ENCODE assay signal across 25 cellular contexts in genomic region chr3:127815001-127815400, GRCh38. TPM values are rescaled to one million over a fixed set of nuclear protein-coding genes. Genes with fewer than 3 reads are reported as not detected.
DNase-seq lines count a peak whose midpoint lies in the region; ATAC-seq and TF ChIP-seq lines count a peak whose summit lies in the region.
"Had no signal": no experiment of that assay in that cellular context is flagged by ENCODE, and none has a peak within 500 bp of the region (broad histone marks: within the 10 kb centered on the region; RNA-seq: fewer than 3 reads in every experiment).

No MANE protein-coding gene starts in this region.

- H3K4ac ChIP-seq in IMR-90 (ENCODE audit: low read depth, low read length): no peak overlapping the region

- POLR2A ChIA-PET in IMR-90 (lab: Charles Lee; ENCODE audit: unreplicated experiment): no interaction called here

- H2AFZ ChIP-seq in IMR-90 (replicated peaks; ENCODE audit: low read length, poor library complexity): peak overlapping the region; percentile 35
- H2AFZ ChIP-seq: GM23248 had no signal

- WGBS in IMR-90 (ENCODE audit: extremely low coverage in 2 of 2, insufficient read length in 1 of 2), 2 experiments: no CpG with 5 or more reads among the region's 7 CpGs

- H4K91ac ChIP-seq in IMR-90 (ENCODE audit: insufficient read depth, low read depth, low read length): no peak overlapping the region; the same call in 1 of the 2 replicates

- H2AK5ac ChIP-seq in IMR-90 (ENCODE audit: low read depth, low read length): peak overlapping the region; percentile 56

- intact Hi-C loops in IMR-90 (cut with micrococcal nuclease): no loop called here

- H3K18ac ChIP-seq in IMR-90 (ENCODE audit: low read depth, low read length): no peak overlapping the region

- peak overlapping the region; percentile 68; the same call in 1 of the 2 replicates for H3K23ac ChIP-seq in IMR-90 (ENCODE audit: low read depth, low read length)

- H3K14ac ChIP-seq in IMR-90 (replicated peaks; ENCODE audit: low read depth, low read length): peak overlapping the region; percentile 42; the same call in 1 of the 2 replicates

- H3K27me3 ChIP-seq in IMR-90 (ENCODE audit: control insufficient read depth, insufficient read depth, low read length): no peaks in the 10 kb centered on the region
- no peaks in the 10 kb centered on the region for H3K27me3 ChIP-seq in Peyer's patch
- no peaks in the 10 kb centered on the region for H3K27me3 ChIP-seq in subcutaneous abdominal adipose tissue (ENCODE audit: control insufficient read depth in 5 of 5, insufficient read depth in 4 of 5, low read length in 5 of 5)
- H3K27me3 ChIP-seq: adrenal gland, pancreas, vagina had no signal

- dilution Hi-C loops in IMR-90 (cut with HindIII; ENCODE audit: low sequenced_read_pairs, unreplicated experiment): no loop called here

- H3K56ac ChIP-seq in IMR-90 (ENCODE audit: extremely low read depth, insufficient read depth, low read length): no peak overlapping the region

- TF ChIP-seq CTCF in IMR-90 (conservative IDR thresholded peaks at IDR 0.05; ENCODE audit: low read depth, low read length): no peak
- peak in 3 of 6 experiments; percentile 3 to 10 (median 4) for TF ChIP-seq CTCF in Peyer's patch (IDR thresholded peaks at IDR 0.05)
- TF ChIP-seq CTCF in GM20000 (IDR thresholded peaks at IDR 0.05; ENCODE audit: extremely low read depth, missing control alignments): no peak

- no peaks in the 10 kb centered on the region for H3K9me3 ChIP-seq in IMR-90 (ENCODE audit: control insufficient read depth, insufficient read depth, low read length)
- no peaks in the 10 kb centered on the region for H3K9me3 ChIP-seq in Peyer's patch
- peaks cover 0 to 5% (median 0%) of the 10 kb centered on the region in 5 donors for H3K9me3 ChIP-seq in subcutaneous abdominal adipose tissue (ENCODE audit: control insufficient read depth in 5 of 5, low read length in 5 of 5)
- H3K9me3 ChIP-seq: adrenal gland, pancreas, vagina had no signal

- TF ChIP-seq RAD21 in IMR-90 (IDR thresholded peaks at IDR 0.05; ENCODE audit: low read length): no peak

- in situ Hi-C loops in IMR-90 (cut with MboI; ENCODE audit: low sequenced_read_pairs): no loop called here

- DNase-seq in IMR-90: peak; percentile 63
- no peak for DNase-seq in Peyer's patch
- peak; percentile 20 for DNase-seq in islet precursor cell
- DNase-seq in COLO829 (ENCODE audit: low spot score): no peak
- DNase-seq in GM20000 (ENCODE audit: low spot score): no peak
- DNase-seq in 8988T: no peak
- DNase-seq in NCI-H187 treated with DMSO at 0.1 percent for 48 hours (lab: John Stamatoyannopoulos, UW): no peak
- DNase-seq: activated CD4-positive, alpha-beta T cell treated with anti-CD3 and anti-CD28 coated beads, Interleukin-2, amount 50 U/mL, for 1 hour; activated CD8-positive, alpha-beta memory T cell treated with anti-CD3 and anti-CD28 coated beads, Interleukin-2, amount 10 ng/mL, durations not matched to agents 7 days and 5 days; activated naive CD4-positive, alpha-beta T cell treated with Interleukin-2 at 50 U/mL for 16 hours; activated T-cell treated with anti-CD3 and anti-CD28 coated beads, Interleukin-2, amount 50 U/mL, for 72 hours; adrenal gland; cortex of kidney; GM23248; Kasumi-1; MV-4-11; NCI-H1694; NCI-H524 treated with DMSO at 0.1 percent for 48 hours; nephron progenitor cell; pancreas; retina; T1000 had no signal

- no peak overlapping the region; the same call in 1 of the 2 replicates for H3K4me2 ChIP-seq in IMR-90 (ENCODE audit: low read depth, low read length)
- H3K4me2 ChIP-seq: smooth muscle cell had no signal

- ATAC-seq in IMR-90 (ENCODE audit: low read depth): no peak
- ATAC-seq: activated CD8-positive, alpha-beta memory T cell treated with anti-CD3 and anti-CD28 coated beads, Interleukin-2, amount 10 ng/mL, durations not matched to agents 7 days and 5 days; activated T-cell treated with anti-CD3 and anti-CD28 coated beads, Interleukin-2, amount 50 U/mL, for 72 hours; pancreas had no signal

- H3K9ac ChIP-seq in IMR-90 (ENCODE audit: low read depth, low read length) (no peak overlapping the region), subcutaneous abdominal adipose tissue (ENCODE audit: low read length in 5 of 5) (no peak overlapping the region)
- H3K9ac ChIP-seq: GM23248 had no signal

- CTCF ChIA-PET in IMR-90 (lab: Yijun Ruan, JAX): no interaction called here

- H4K8ac ChIP-seq in IMR-90 (ENCODE audit: low read depth in 2 of 2, low read length in 2 of 2): peak overlapping the region in 1 of 2 experiments; percentile 17; a peak in 1 of 4 replicates

- H4K5ac ChIP-seq in IMR-90 (ENCODE audit: low read depth, low read length): no peak overlapping the region

- H3K4me1 ChIP-seq in IMR-90 (ENCODE audit: control insufficient read depth, insufficient read depth, low read length): peaks cover 19% of the 10 kb centered on the region
- H3K4me1 ChIP-seq in Peyer's patch: peaks cover 0 to 54% (median 9%) of the 10 kb centered on the region in 4 donors
- peaks cover 28 to 86% (median 75%) of the 10 kb centered on the region in 5 donors for H3K4me1 ChIP-seq in subcutaneous abdominal adipose tissue (ENCODE audit: control insufficient read depth in 5 of 5, insufficient read depth in 5 of 5, low read length in 5 of 5)
- H3K4me1 ChIP-seq: pancreas had no signal

- H2BK20ac ChIP-seq in IMR-90 (ENCODE audit: low read depth, low read length): no peak overlapping the region

- H3K4me3 ChIP-seq in IMR-90 (ENCODE audit: insufficient read depth, low read depth, low read length) (no peak overlapping the region), Peyer's patch (no peak overlapping the region), subcutaneous abdominal adipose tissue (ENCODE audit: low read depth in 1 of 5, low read length in 5 of 5) (peak overlapping the region in 1 of 5 donors; percentile 12)
- H3K4me3 ChIP-seq: adrenal gland, GM23248, pancreas, smooth muscle cell, vagina had no signal

- H2BK15ac ChIP-seq in IMR-90 (ENCODE audit: low read depth, low read length): no peak overlapping the region

- 0 out of 2 replicates have a peak overlapping the region, but pooled peaks have one; percentile 19 for H2BK120ac ChIP-seq in IMR-90 (ENCODE audit: low read depth, low read length)

- peak overlapping the region; percentile 47 for H2AK9ac ChIP-seq in IMR-90 (replicated peaks; ENCODE audit: low read depth, low read length, poor library complexity)

- no peaks in the 10 kb centered on the region for H4K20me1 ChIP-seq in IMR-90 (ENCODE audit: insufficient read depth, low read length)

- H3K79me1 ChIP-seq in IMR-90 (ENCODE audit: low read depth in 1 of 2, low read length in 2 of 2): peaks cover 62 to 90% of the 10 kb centered on the region in 2 experiments

- peaks cover 19% of the 10 kb centered on the region for H3K9me1 ChIP-seq in IMR-90 (ENCODE audit: insufficient read depth, low read length)

- H3K27ac ChIP-seq in IMR-90 (ENCODE audit: insufficient read depth, low read length) (no peak overlapping the region), Peyer's patch (peak overlapping the region in 3 of 4 donors; percentile 83 to 94 (median 89)), subcutaneous abdominal adipose tissue (ENCODE audit: low read depth, low read length) (peak overlapping the region; percentile 91)
- H3K27ac ChIP-seq: adrenal gland, GM23248, pancreas, vagina had no signal

- no peak for TF ChIP-seq POLR2A in IMR-90 (IDR thresholded peaks at IDR 0.05; ENCODE audit: low read depth, low read length)
- no peak for TF ChIP-seq POLR2A in Peyer's patch (IDR thresholded peaks at IDR 0.05)

- no TSS peak for BruUV-seq in IMR-90 (replicated peaks; lab: Mats Ljungman, UMichigan)

- H2BK5ac ChIP-seq in IMR-90 (ENCODE audit: low read depth, low read length, poor library complexity, severe bottlenecking): no peak overlapping the region

- H3K36me3 ChIP-seq in IMR-90 (ENCODE audit: control insufficient read depth, insufficient read depth, low read length) (peaks cover 50% of the 10 kb centered on the region), Peyer's patch (peaks cover 0 to 27% (median 0%) of the 10 kb centered on the region in 3 donors), subcutaneous abdominal adipose tissue (ENCODE audit: control insufficient read depth in 5 of 5, insufficient read depth in 5 of 5, low read length in 5 of 5) (peaks cover 19 to 94% (median 74%) of the 10 kb centered on the region in 5 donors)
- H3K36me3 ChIP-seq: adrenal gland, pancreas had no signal

TF ChIP-seq in IMR-90, 13 proteins besides CTCF, POLR2A, EP300 and RAD21:
- TF ChIP-seq FOS (IDR thresholded peaks at IDR 0.05; ENCODE audit: low read depth, low read length) (no peak), RFX5 (IDR thresholded peaks at IDR 0.05; ENCODE audit: low read depth, low read length) (no peak), CHD1 (IDR thresholded peaks at IDR 0.05; ENCODE audit: low read depth, low read length) (no peak), MAZ (IDR thresholded peaks at IDR 0.05; ENCODE audit: borderline replicate concordance, low read depth, low read length) (no peak), SMC3 (IDR thresholded peaks at IDR 0.05; ENCODE audit: low read depth, low read length) (no peak), CEBPB (IDR thresholded peaks at IDR 0.05; ENCODE audit: low read depth, low read length) (no peak), RCOR1 (IDR thresholded peaks at IDR 0.05; ENCODE audit: insufficient replicate concordance, low read length) (no peak), BHLHE40 (IDR thresholded peaks at IDR 0.05; ENCODE audit: low read depth, low read length) (no peak), MAFK (IDR thresholded peaks at IDR 0.05; ENCODE audit: low read depth, low read length) (no peak), MXI1 (IDR thresholded peaks at IDR 0.05; ENCODE audit: borderline replicate concordance, low read depth, low read length) (no peak)

RNA-seq across cellular contexts. Expression of gene MGLL, which starts 7.3 kb away (rescaled TPM):
- total RNA-seq in IMR-90 (2012; rRNA removed) (23.6 and 23.7 TPM in 2 replicates), Peyer's patch (100 to 1,000 TPM in 3 of 4 donors, 10 to 100 TPM in 1; 56.1 to 180 (median 143) TPM)
- polyA plus RNA-seq in IMR-90 (2012; rRNA removed): 59.9 and 60.6 TPM in 2 replicates
- 33.0 and 76.1 TPM in 2 replicates for polyA plus RNA-seq in IMR-90 (2012; cell fraction: cytosol; rRNA removed)
- polyA plus RNA-seq in IMR-90 (2012; cell fraction: nucleus; rRNA removed; ENCODE audit: low replicate concordance): 37.3 and 45.7 TPM in 2 replicates

Comparison
In these comparisons a context has a peak if more than half of its experiments do, and no peak if none do; other contexts are left out.
1. DNase-seq: peak in IMR-90 (single experiment) and islet precursor cell (single experiment); none in Peyer's patch (0 of 3), COLO829 (single experiment), GM20000 (single experiment), 8988T (single experiment) and NCI-H187 treated with DMSO at 0.1 percent for 48 hours (single experiment).